Comparison of ENCODE assay signal across 1 cellular context in the genomic region with DNA sequence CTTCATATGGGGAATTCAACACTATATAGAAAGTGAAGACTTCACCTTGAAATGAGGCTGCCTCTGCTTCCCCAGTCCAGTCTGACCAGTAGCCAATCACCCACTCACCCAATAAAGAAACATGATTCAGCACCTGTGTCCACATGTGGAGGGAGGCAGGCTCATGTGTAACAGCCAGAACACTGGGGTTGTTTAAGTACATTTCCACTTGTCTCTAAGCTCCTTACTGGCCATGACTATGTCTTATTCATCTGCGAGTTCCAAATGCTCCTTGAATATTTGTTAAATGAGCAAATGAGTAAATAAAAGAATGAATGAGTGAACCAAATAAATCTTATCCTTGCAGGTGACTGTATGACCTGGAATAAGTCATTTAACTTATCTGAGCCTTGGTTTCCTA.
TF ChIP-seq lines count a peak whose summit lies in the region.

No MANE protein-coding gene starts in this region.

TF ChIP-seq in IMR-90, 13 proteins besides CTCF, POLR2A, EP300 and RAD21 (continued from another document):
- TF ChIP-seq, protein P1, sequence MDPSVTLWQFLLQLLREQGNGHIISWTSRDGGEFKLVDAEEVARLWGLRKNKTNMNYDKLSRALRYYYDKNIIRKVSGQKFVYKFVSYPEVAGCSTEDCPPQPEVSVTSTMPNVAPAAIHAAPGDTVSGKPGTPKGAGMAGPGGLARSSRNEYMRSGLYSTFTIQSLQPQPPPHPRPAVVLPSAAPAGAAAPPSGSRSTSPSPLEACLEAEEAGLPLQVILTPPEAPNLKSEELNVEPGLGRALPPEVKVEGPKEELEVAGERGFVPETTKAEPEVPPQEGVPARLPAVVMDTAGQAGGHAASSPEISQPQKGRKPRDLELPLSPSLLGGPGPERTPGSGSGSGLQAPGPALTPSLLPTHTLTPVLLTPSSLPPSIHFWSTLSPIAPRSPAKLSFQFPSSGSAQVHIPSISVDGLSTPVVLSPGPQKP (IDR thresholded peaks at IDR 0.05; ENCODE audit: borderline replicate concordance, low read depth, low read length): no peak
- TF ChIP-seq RCOR1 (IDR thresholded peaks at IDR 0.05; ENCODE audit: insufficient replicate concordance, low read length) (no peak), MXI1 (IDR thresholded peaks at IDR 0.05; ENCODE audit: borderline replicate concordance, low read depth, low read length) (no peak), NFE2L2 (IDR thresholded peaks at IDR 0.05; ENCODE audit: low read depth, low read length) (no peak)
